Comparison of ENCODE assay signal across 11 cellular contexts in the genomic region with DNA sequence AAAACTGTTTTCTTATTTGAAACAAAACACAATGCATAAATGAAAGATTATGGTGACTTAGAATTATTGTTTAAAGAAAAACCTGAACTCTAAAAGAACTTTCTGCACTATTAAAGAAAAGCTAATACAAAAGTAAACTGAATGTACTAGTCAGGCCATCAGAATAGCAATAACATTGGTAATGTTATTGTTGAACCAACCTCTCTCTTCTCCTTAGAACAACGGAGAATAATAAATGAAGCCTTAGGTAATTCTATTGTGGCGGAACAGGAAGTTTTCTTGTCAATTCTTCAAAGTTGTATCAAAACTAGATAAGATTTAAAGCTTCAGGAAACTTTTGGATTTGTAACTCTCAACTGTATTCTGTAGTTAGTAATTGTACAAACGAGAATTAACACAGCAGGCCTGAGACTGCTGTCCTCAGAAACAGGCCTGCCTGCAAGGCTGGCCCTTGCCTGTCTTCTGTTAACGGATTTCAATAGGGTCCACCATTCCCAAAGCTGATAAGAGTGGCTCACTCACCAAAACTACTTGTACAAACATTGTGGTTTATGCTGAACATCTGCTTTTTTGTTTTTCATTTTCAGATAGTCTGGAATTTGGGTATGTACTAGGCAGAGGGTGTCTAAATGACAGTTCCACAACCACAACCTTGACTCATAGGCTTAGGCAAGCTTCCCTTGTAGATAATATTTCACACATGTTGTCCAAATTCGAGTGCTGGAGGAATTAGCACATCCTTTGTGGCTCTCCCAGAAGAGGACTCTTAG.
DNase-seq lines count a peak whose midpoint lies in the region; ATAC-seq and TF ChIP-seq lines count a peak whose summit lies in the region.
"Had no signal": no experiment of that assay in that cellular context is flagged by ENCODE, and none has a peak within 500 bp of the region (broad histone marks: within the 10 kb centered on the region; RNA-seq: fewer than 3 reads in every experiment).

No MANE protein-coding gene starts in this region.

- H3K27ac ChIP-seq in SK-N-SH (ENCODE audit: low read depth in 2 of 2, low read length in 1 of 2) (no peak overlapping the region), gastrocnemius medialis (no peak overlapping the region)

- no peaks in the 10 kb centered on the region for H3K27me3 Mint-ChIP-seq in CD14-positive monocyte (ENCODE audit: low read depth in 3 of 3)

- H3K9ac ChIP-seq in SK-N-SH = no peak overlapping the region

- no peaks in the 10 kb centered on the region for H3K27me3 ChIP-seq in SK-N-SH (ENCODE audit: insufficient read depth)
- no peaks in the 10 kb centered on the region for H3K27me3 ChIP-seq in gastrocnemius medialis

- H3K4me2 ChIP-seq in SK-N-SH = no peak overlapping the region

- no peaks in the 10 kb centered on the region for H3K36me3 ChIP-seq in SK-N-SH (replicated peaks in 1 of 2; ENCODE audit: control insufficient read depth in 1 of 2, insufficient read depth in 2 of 2, low read length in 1 of 2)
- H3K36me3 ChIP-seq in gastrocnemius medialis = no peaks in the 10 kb centered on the region

- no peaks in the 10 kb centered on the region for H3K9me2 ChIP-seq in SK-N-SH

- POLR2A ChIA-PET in SK-N-SH (lab: Yijun Ruan, JAX) = no interaction called here

- no peaks in the 10 kb centered on the region for H3K4me1 ChIP-seq in SK-N-SH (ENCODE audit: control insufficient read depth in 1 of 2, insufficient read depth in 2 of 2, low read depth in 1 of 2, low read length in 1 of 2)
- H3K4me1 ChIP-seq in gastrocnemius medialis = no peaks in the 10 kb centered on the region

- no peak for TF ChIP-seq RAD21 in SK-N-SH (IDR thresholded peaks at IDR 0.05; ENCODE audit: low read length)

- peak in 1 of 2 experiments; percentile 36; a peak in 1 of 4 replicates for TF ChIP-seq EP300 in SK-N-SH (IDR thresholded peaks at IDR 0.05; ENCODE audit: borderline replicate concordance in 1 of 2, low read depth in 1 of 2, low read length in 1 of 2)

- in situ Hi-C loops in gastrocnemius medialis (cut with MboI; ENCODE audit: low sequenced_read_pairs in 4 of 4) = no loop called here

- H3F3A ChIP-seq in SK-N-SH (replicated peaks; ENCODE audit: insufficient read depth) = no peaks in the 10 kb centered on the region

- TF ChIP-seq POLR2A in gastrocnemius medialis (IDR thresholded peaks at IDR 0.05) = no peak

- DNase-seq in SK-N-SH (no peak), fibroblast of the conjunctiva (ENCODE audit: low read depth) (peak; percentile 72), gastrocnemius medialis (no peak), ureter (ENCODE audit: low spot score) (no peak), NCI-H1105 (lab: John Stamatoyannopoulos, UW) (no peak), CD14-positive monocyte (ENCODE audit: low spot score) (no peak)
- DNase-seq: activated naive CD4-positive, alpha-beta T cell treated with anti-CD3 and anti-CD28 coated beads for 36 hours; DMS 273 treated with DMSO at 0.1 percent for 48 hours; stimulated activated CD4-positive, alpha-beta T cell treated with anti-CD3 and anti-CD28 coated beads, Interleukin-4, amount 100 ng/mL, for 24 hours had no signal

- no peak overlapping the region for H2AFZ ChIP-seq in SK-N-SH (ENCODE audit: low read depth)

- H3K9me3 ChIP-seq in SK-N-SH = no peaks in the 10 kb centered on the region
- H3K9me3 ChIP-seq in gastrocnemius medialis = no peaks in the 10 kb centered on the region

- H4K20me1 ChIP-seq in SK-N-SH (ENCODE audit: insufficient read depth) = no peaks in the 10 kb centered on the region

- no peaks in the 10 kb centered on the region for H3K79me2 ChIP-seq in SK-N-SH (ENCODE audit: insufficient read depth)

- no peak for TF ChIP-seq CTCF in SK-N-SH (IDR thresholded peaks at IDR 0.05)
- TF ChIP-seq CTCF in gastrocnemius medialis (IDR thresholded peaks at IDR 0.05 in 4 of 5, conservative IDR thresholded peaks at IDR 0.05 in 1 of 5) = no peak
- no peak for TF ChIP-seq CTCF in CD14-positive monocyte (IDR thresholded peaks at IDR 0.05)

- CTCF ChIA-PET in SK-N-SH (lab: Yijun Ruan, JAX) = interaction anchor here (1.3 kb wide), 1 partner anchor 8 kb away, joined by 3 read pairs; no protein-coding TSS in a partner anchor

- H3K4me3 ChIP-seq in SK-N-SH (ENCODE audit: low read depth in 2 of 2, low read length in 1 of 2) (no peak overlapping the region), gastrocnemius medialis (no peak overlapping the region)

- H3K9me3 Mint-ChIP-seq in CD14-positive monocyte = peaks cover 0 to 8% (median 2%) of the 10 kb centered on the region in 7 donors

- H3K4me1 Mint-ChIP-seq in CD14-positive monocyte = peaks cover 2% of the 10 kb centered on the region

- ATAC-seq in HG02610 (IDR thresholded peaks at IDR 0.05; ENCODE audit: unreplicated experiment) (peak; percentile 42), gastrocnemius medialis (peak; percentile 65 to 66), HG03571 (IDR thresholded peaks at IDR 0.05; ENCODE audit: unreplicated experiment) (no peak)

- WGBS in SK-N-SH (ENCODE audit: low lambda C conversion rate) = 34% methylated on average over 5 of the region's 5 CpGs

- H3K36me3 Mint-ChIP-seq in CD14-positive monocyte = no peaks in the 10 kb centered on the region

- H3K27ac Mint-ChIP-seq in CD14-positive monocyte = no peak overlapping the region
- H3K27ac Mint-ChIP-seq: activated naive CD4-positive, alpha-beta T cell treated with anti-CD3 and anti-CD28 coated beads for 36 hours had no signal

- no peak overlapping the region for H3K4me3 Mint-ChIP-seq in CD14-positive monocyte
- H3K4me3 Mint-ChIP-seq: activated naive CD4-positive, alpha-beta T cell treated with anti-CD3 and anti-CD28 coated beads for 36 hours had no signal

- intact Hi-C loops in gastrocnemius medialis (cut with DNase I; ENCODE audit: low total_unique reads) = no loop called here
- intact Hi-C loops in CD14-positive monocyte (cut with micrococcal nuclease) = no loop called here

TF ChIP-seq in SK-N-SH, 30 proteins besides CTCF, POLR2A, EP300 and RAD21 (continues in another document):
- TF ChIP-seq FOXM1 (IDR thresholded peaks at IDR 0.05; ENCODE audit: low read depth) (0 out of 2 replicates have a peak, but pooled peaks have one; percentile 25), GABPA (IDR thresholded peaks at IDR 0.05; ENCODE audit: low read depth) (no peak), JUND (IDR thresholded peaks at IDR 0.05) (peak; percentile 36), ELF1 (IDR thresholded peaks at IDR 0.05) (no peak), CHD2 (IDR thresholded peaks at IDR 0.05; ENCODE audit: low read length, partially characterized antibody) (no peak), NFIC (IDR thresholded peaks at IDR 0.05; ENCODE audit: borderline replicate concordance) (no peak), RFX5 (IDR thresholded peaks at IDR 0.05; ENCODE audit: low read length) (no peak), SIN3A (IDR thresholded peaks at IDR 0.05; ENCODE audit: borderline replicate concordance, low read depth, low read length) (no peak), TCF12 (IDR thresholded peaks at IDR 0.05) (peak; percentile 89), TEAD4 (IDR thresholded peaks at IDR 0.05; ENCODE audit: borderline replicate concordance, insufficient read depth) (no peak), EZH2phosphoT487 (IDR thresholded peaks at IDR 0.05; ENCODE audit: borderline replicate concordance, low read depth) (no peak), MXI1 (IDR thresholded peaks at IDR 0.05; ENCODE audit: low read depth, low read length) (no peak), YY1 (IDR thresholded peaks at IDR 0.05; ENCODE audit: low read depth) (no peak), NRF1 (IDR thresholded peaks at IDR 0.05; ENCODE audit: low read depth, low read length) (no peak), RCOR1 (IDR thresholded peaks at IDR 0.05; ENCODE audit: low read length) (no peak)
- TF ChIP-seq, protein P1, sequence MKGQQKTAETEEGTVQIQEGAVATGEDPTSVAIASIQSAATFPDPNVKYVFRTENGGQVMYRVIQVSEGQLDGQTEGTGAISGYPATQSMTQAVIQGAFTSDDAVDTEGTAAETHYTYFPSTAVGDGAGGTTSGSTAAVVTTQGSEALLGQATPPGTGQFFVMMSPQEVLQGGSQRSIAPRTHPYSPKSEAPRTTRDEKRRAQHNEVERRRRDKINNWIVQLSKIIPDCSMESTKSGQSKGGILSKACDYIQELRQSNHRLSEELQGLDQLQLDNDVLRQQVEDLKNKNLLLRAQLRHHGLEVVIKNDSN (IDR thresholded peaks at IDR 0.05; ENCODE audit: borderline replicate concordance, low read depth) = no peak
- TF ChIP-seq, protein P2, sequence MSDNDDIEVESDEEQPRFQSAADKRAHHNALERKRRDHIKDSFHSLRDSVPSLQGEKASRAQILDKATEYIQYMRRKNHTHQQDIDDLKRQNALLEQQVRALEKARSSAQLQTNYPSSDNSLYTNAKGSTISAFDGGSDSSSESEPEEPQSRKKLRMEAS (IDR thresholded peaks at IDR 0.05; ENCODE audit: low read depth) = no peak
- TF ChIP-seq, protein P3, sequence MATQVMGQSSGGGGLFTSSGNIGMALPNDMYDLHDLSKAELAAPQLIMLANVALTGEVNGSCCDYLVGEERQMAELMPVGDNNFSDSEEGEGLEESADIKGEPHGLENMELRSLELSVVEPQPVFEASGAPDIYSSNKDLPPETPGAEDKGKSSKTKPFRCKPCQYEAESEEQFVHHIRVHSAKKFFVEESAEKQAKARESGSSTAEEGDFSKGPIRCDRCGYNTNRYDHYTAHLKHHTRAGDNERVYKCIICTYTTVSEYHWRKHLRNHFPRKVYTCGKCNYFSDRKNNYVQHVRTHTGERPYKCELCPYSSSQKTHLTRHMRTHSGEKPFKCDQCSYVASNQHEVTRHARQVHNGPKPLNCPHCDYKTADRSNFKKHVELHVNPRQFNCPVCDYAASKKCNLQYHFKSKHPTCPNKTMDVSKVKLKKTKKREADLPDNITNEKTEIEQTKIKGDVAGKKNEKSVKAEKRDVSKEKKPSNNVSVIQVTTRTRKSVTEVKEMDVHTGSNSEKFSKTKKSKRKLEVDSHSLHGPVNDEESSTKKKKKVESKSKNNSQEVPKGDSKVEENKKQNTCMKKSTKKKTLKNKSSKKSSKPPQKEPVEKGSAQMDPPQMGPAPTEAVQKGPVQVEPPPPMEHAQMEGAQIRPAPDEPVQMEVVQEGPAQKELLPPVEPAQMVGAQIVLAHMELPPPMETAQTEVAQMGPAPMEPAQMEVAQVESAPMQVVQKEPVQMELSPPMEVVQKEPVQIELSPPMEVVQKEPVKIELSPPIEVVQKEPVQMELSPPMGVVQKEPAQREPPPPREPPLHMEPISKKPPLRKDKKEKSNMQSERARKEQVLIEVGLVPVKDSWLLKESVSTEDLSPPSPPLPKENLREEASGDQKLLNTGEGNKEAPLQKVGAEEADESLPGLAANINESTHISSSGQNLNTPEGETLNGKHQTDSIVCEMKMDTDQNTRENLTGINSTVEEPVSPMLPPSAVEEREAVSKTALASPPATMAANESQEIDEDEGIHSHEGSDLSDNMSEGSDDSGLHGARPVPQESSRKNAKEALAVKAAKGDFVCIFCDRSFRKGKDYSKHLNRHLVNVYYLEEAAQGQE (IDR thresholded peaks at IDR 0.05; ENCODE audit: low read depth, low read length) = no peak
